1 cellular context compared by ENCODE assay signal in genomic region chr6:136503303-136503702, GRCh38.
TF ChIP-seq lines count a peak whose summit lies in the region.

No MANE protein-coding gene starts in this region.

TF ChIP-seq in SK-N-SH treated with all-trans-retinoic acid at 6 μM for 48 hours, 23 proteins besides CTCF, POLR2A, EP300 and RAD21 (continued from another document):
- TF ChIP-seq PATZ1 (CRISPR knock-in tag; IDR thresholded peaks at IDR 0.05; ENCODE audit: borderline replicate concordance) = no peak
- TF ChIP-seq OSR1 (CRISPR knock-in tag; IDR thresholded peaks at IDR 0.05) = no peak
- no peak for TF ChIP-seq ZC3H10 (CRISPR knock-in tag; IDR thresholded peaks at IDR 0.05)
- TF ChIP-seq SNAI2 (CRISPR knock-in tag; IDR thresholded peaks at IDR 0.05) = no peak
- no peak for TF ChIP-seq RARB (CRISPR knock-in tag; IDR thresholded peaks at IDR 0.05)
- TF ChIP-seq POU6F1 (CRISPR knock-in tag; IDR thresholded peaks at IDR 0.05; ENCODE audit: borderline replicate concordance, low read depth) = no peak
- TF ChIP-seq ESRRG (CRISPR knock-in tag; IDR thresholded peaks at IDR 0.05) = no peak
- TF ChIP-seq TCF4 (CRISPR knock-in tag; IDR thresholded peaks at IDR 0.05; ENCODE audit: borderline replicate concordance) = no peak
- TF ChIP-seq CSDC2 (CRISPR knock-in tag; IDR thresholded peaks at IDR 0.05) = no peak
- TF ChIP-seq GLIS3 (CRISPR knock-in tag; IDR thresholded peaks at IDR 0.05) = no peak
TF ChIP-seq in SK-N-SH treated with all-trans-retinoic acid at 6 μM for 48 hours: peak in this region for 0.
